In the genomic region with DNA sequence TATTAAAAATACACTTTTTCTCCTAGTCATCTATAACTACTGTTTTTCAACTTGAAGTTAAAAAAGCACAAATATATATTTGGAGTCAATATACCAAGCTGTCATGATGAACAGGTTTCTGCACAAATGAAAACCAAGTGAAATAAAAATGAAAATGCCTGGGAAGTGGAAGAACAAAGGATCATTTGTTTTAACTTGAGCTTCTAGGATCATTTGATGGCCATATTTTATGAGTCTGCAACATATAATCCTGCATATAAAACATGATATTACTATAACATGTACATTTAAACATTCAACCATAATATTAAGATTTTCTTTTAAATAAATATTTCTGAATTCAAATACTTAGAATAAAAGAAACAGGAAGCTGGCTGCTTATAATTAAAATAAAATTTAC, we compare ENCODE assay signal across 26 cellular contexts. TPM values are rescaled to one million over a fixed set of nuclear protein-coding genes. Genes with fewer than 3 reads are reported as not detected.
DNase-seq lines count a peak whose midpoint lies in the region; ATAC-seq and TF ChIP-seq lines count a peak whose summit lies in the region.
"Had no signal": no experiment of that assay in that cellular context is flagged by ENCODE, and none has a peak within 500 bp of the region (broad histone marks: within the 10 kb centered on the region; RNA-seq: fewer than 3 reads in every experiment).

No MANE protein-coding gene starts in this region.

- H3K79me2 ChIP-seq in hepatocyte = no peaks in the 10 kb centered on the region

- intact Hi-C loops in transverse colon (cut with DNase I; ENCODE audit: low total_unique reads) = no loop called here

- no peaks in the 10 kb centered on the region for H3K36me3 ChIP-seq in hepatocyte (replicated peaks; ENCODE audit: insufficient read depth, low read depth)
- H3K36me3 ChIP-seq in transverse colon = no peaks in the 10 kb centered on the region
- H3K36me3 ChIP-seq in gastroesophageal sphincter = no peaks in the 10 kb centered on the region
- H3K36me3 ChIP-seq: MG63, SJSA1 had no signal

- no peak for ATAC-seq in gastroesophageal sphincter
- ATAC-seq: GM12878 had no signal

- H3K27ac ChIP-seq in hepatocyte (peak overlapping the region; percentile 19), transverse colon (peak overlapping the region; percentile 26 to 61 (median 42)), gastroesophageal sphincter (no peak overlapping the region)
- H3K27ac ChIP-seq: SJSA1 had no signal

- H2AFZ ChIP-seq in hepatocyte = no peak overlapping the region

- no peak overlapping the region for H3K27ac Mint-ChIP-seq in osteocyte (ENCODE audit: unreplicated experiment)
- H3K27ac Mint-ChIP-seq: CD4-positive, alpha-beta memory T cell had no signal

- H3K9me2 ChIP-seq in hepatocyte (replicated peaks; ENCODE audit: insufficient read depth) = no peaks in the 10 kb centered on the region

- TF ChIP-seq POLR2A in transverse colon (IDR thresholded peaks at IDR 0.05) (no peak), gastroesophageal sphincter (IDR thresholded peaks at IDR 0.05) (no peak)

- H3K4me2 ChIP-seq in hepatocyte = no peak overlapping the region

- peak; percentile 29 to 57 for DNase-seq in NCI-H526 (lab: John Stamatoyannopoulos, UW)
- DNase-seq in SK-MEL-5 (ENCODE audit: low read depth, low spot score) = peak; percentile 32
- no peak for DNase-seq in hepatocyte (ENCODE audit: low spot score)
- DNase-seq in transverse colon = no peak
- DNase-seq in T1000 (lab: John Stamatoyannopoulos, UW) = no peak
- no peak for DNase-seq in osteocyte (ENCODE audit: extremely low spot score, unreplicated experiment)
- DNase-seq: C1 segment of cervical spinal cord; Caco-2; CD4-positive, alpha-beta memory T cell; HCEC 1CT; IMR-90; KG1; MG63; NCI-H1694; NCI-H2029 treated with DMSO at 0.1 percent for 48 hours; NCI-H2171; NCI-H226; NCI-H510A treated with DMSO at 0.1 percent for 48 hours; Right ventricle myocardium superior; RPMI8226; SW 1271 had no signal

- H4K20me1 ChIP-seq in hepatocyte (ENCODE audit: insufficient read depth, poor library complexity, severe bottlenecking) = no peaks in the 10 kb centered on the region

- H3K27me3 Mint-ChIP-seq in osteocyte (ENCODE audit: unreplicated experiment) = peaks cover 22% of the 10 kb centered on the region

- H3K4me3 Mint-ChIP-seq in osteocyte (ENCODE audit: unreplicated experiment) = no peak overlapping the region
- H3K4me3 Mint-ChIP-seq: CD4-positive, alpha-beta memory T cell had no signal

- H3K9me3 ChIP-seq in hepatocyte (ENCODE audit: low read depth) = no peaks in the 10 kb centered on the region
- no peaks in the 10 kb centered on the region for H3K9me3 ChIP-seq in transverse colon
- H3K9me3 ChIP-seq in gastroesophageal sphincter = no peaks in the 10 kb centered on the region
- H3K9me3 ChIP-seq: Caco-2, MG63, SJSA1 had no signal

- peaks cover 12% of the 10 kb centered on the region for H3K4me1 ChIP-seq in hepatocyte (ENCODE audit: insufficient read depth)
- peaks cover 4 to 27% (median 13%) of the 10 kb centered on the region in 4 donors for H3K4me1 ChIP-seq in transverse colon
- no peaks in the 10 kb centered on the region for H3K4me1 ChIP-seq in gastroesophageal sphincter
- H3K4me1 ChIP-seq: Caco-2, SJSA1 had no signal

- no peaks in the 10 kb centered on the region for H3K9me3 Mint-ChIP-seq in osteocyte (ENCODE audit: unreplicated experiment)

- no peaks in the 10 kb centered on the region for H3K36me3 Mint-ChIP-seq in osteocyte (ENCODE audit: unreplicated experiment)
- H3K36me3 Mint-ChIP-seq: CD4-positive, alpha-beta memory T cell had no signal

- no peak for TF ChIP-seq CTCF in hepatocyte (IDR thresholded peaks at IDR 0.05; ENCODE audit: poor library complexity)
- no peak for TF ChIP-seq CTCF in transverse colon (IDR thresholded peaks at IDR 0.05)
- no peak for TF ChIP-seq CTCF in gastroesophageal sphincter (IDR thresholded peaks at IDR 0.05)
- TF ChIP-seq CTCF in osteocyte (IDR thresholded peaks at IDR 0.05) = no peak

- in situ Hi-C loops in SK-MEL-5 (cut with HindIII; ENCODE audit: low pct_unique_long_range_greater_than_20kb, low sequenced_read_pairs) = no loop called here
- in situ Hi-C loops in transverse colon (cut with MboI; ENCODE audit: low pct_ligation_motif_present in 1 of 4, low pct_unique_long_range_greater_than_20kb in 1 of 4, low sequenced_read_pairs in 3 of 4) = no loop called here

- H3K4me3 ChIP-seq in hepatocyte (no peak overlapping the region), transverse colon (no peak overlapping the region), gastroesophageal sphincter (no peak overlapping the region)
- H3K4me3 ChIP-seq: GM12878, MG63, SJSA1 had no signal

- TF ChIP-seq EP300 in transverse colon (IDR thresholded peaks at IDR 0.05; ENCODE audit: low read depth) = no peak
- no peak for TF ChIP-seq EP300 in gastroesophageal sphincter (IDR thresholded peaks at IDR 0.05)

- H3K27me3 ChIP-seq in hepatocyte (no peaks in the 10 kb centered on the region), transverse colon (no peaks in the 10 kb centered on the region), gastroesophageal sphincter (no peaks in the 10 kb centered on the region)
- H3K27me3 ChIP-seq: MG63, SJSA1 had no signal

- peaks cover 2% of the 10 kb centered on the region for H3K4me1 Mint-ChIP-seq in osteocyte (ENCODE audit: unreplicated experiment)

RNA-seq across cellular contexts. Expression of a gene that starts 8.5 kb away (rescaled TPM):
- total RNA-seq in SK-MEL-5 (2014; rRNA removed; shearing (Covaris generic)) = not detected in 2 replicates
- not detected in 2 replicates for polyA plus RNA-seq in SK-MEL-5 (2015; cell fraction: cytosol; rRNA removed)
- not detected in 2 replicates for polyA plus RNA-seq in SK-MEL-5 (2015; cell fraction: nucleus; rRNA removed)
- 3.7 and 4.0 TPM in 2 replicates for total RNA-seq in hepatocyte
- polyA plus RNA-seq in hepatocyte = 1.6 and 2.0 TPM in 2 replicates
- total RNA-seq in transverse colon = 10 to 100 TPM in 3 of 4 donors, 1 to 10 TPM in 1; 2.6 to 18.1 (median 15.6) TPM
- total RNA-seq in gastroesophageal sphincter = under 1 TPM in 1 of 4 donors, not detected in 3; 0.25 TPM
- total RNA-seq in osteocyte = not detected in 2 replicates
- total RNA-seq: A673; CD4-positive, alpha-beta memory T cell; H1; IMR-90; Right ventricle myocardium superior; SJSA1 had no signal
- polyA plus RNA-seq: H1, IMR-90 had no signal

Comparison
In these comparisons a context has a peak if more than half of its experiments do, and no peak if none do; other contexts are left out.
1. DNase-seq: peak in NCI-H526 (2 of 2) and SK-MEL-5 (single experiment); none in hepatocyte (single experiment), transverse colon (single experiment), T1000 (single experiment) and osteocyte (single experiment).
2. H3K27ac ChIP-seq: peak in hepatocyte (single experiment) and transverse colon (4 of 4); none in gastroesophageal sphincter (0 of 4).